1 cellular context compared by ENCODE assay signal in genomic region chr7:30330134-30331111, GRCh38.
TF ChIP-seq lines count a peak whose summit lies in the region.

No MANE protein-coding gene starts in this region.

TF ChIP-seq in K562, 482 proteins besides CTCF, POLR2A, EP300 and RAD21 (continued from another document):
- TF ChIP-seq PBX2 (CRISPR knock-in tag; IDR thresholded peaks at IDR 0.05; ENCODE audit: low read depth) (no peak), PBX2 (tag; conservative IDR thresholded peaks at IDR 0.05; ENCODE audit: low read depth) (peak; percentile 50), ILK (tag; IDR thresholded peaks at IDR 0.05; ENCODE audit: borderline replicate concordance, low read depth) (no peak), EHMT2 (IDR thresholded peaks at IDR 0.05) (no peak), RCOR1 (IDR thresholded peaks at IDR 0.05; ENCODE audit: borderline replicate concordance in 1 of 2, low read depth in 2 of 2, low read length in 2 of 2) (0 out of 4 replicates have a peak, but pooled peaks of 1 of the 2 experiments have one; percentile 9), FOXA3 (CRISPR knock-in tag; conservative IDR thresholded peaks at IDR 0.05 in 1 of 2, IDR thresholded peaks at IDR 0.05 in 1 of 2) (peak in 1 of 2 experiments; percentile 29; a peak in 1 of 4 replicates), TCF3 (CRISPR knock-in tag; IDR thresholded peaks at IDR 0.05) (peak; percentile 52), ESRRA (IDR thresholded peaks at IDR 0.05; ENCODE audit: borderline replicate concordance, low read depth) (peak; percentile 59; the same call in 1 of the 2 replicates), MYC (IDR thresholded peaks at IDR 0.05; ENCODE audit: low read depth, low read length) (no peak), MYC (CRISPR knock-in tag; IDR thresholded peaks at IDR 0.05; ENCODE audit: borderline replicate concordance, low read depth) (no peak), MEIS2 (IDR thresholded peaks at IDR 0.05; ENCODE audit: partially characterized antibody) (peak; percentile 83), HDAC8 (tag; IDR thresholded peaks at IDR 0.05) (no peak), NFRKB (IDR thresholded peaks at IDR 0.05; ENCODE audit: low read depth) (no peak)
